ENCODE assay signal across 14 cellular contexts in genomic region chr17:2850991-2851390, GRCh38. TPM values are rescaled to one million over a fixed set of nuclear protein-coding genes. Genes with fewer than 3 reads are reported as not detected.
DNase-seq lines count a peak whose midpoint lies in the region; ATAC-seq and TF ChIP-seq lines count a peak whose summit lies in the region.
"Had no signal": no experiment of that assay in that cellular context is flagged by ENCODE, and none has a peak within 500 bp of the region (broad histone marks: within the 10 kb centered on the region; RNA-seq: fewer than 3 reads in every experiment).

No MANE protein-coding gene starts in this region.

- H4K20me1 ChIP-seq in OCI-LY7 (ENCODE audit: insufficient read depth, low read length): no peaks in the 10 kb centered on the region

- DNase-seq in CD4-positive, CD25-positive, alpha-beta regulatory T cell: no peak
- DNase-seq in OCI-LY7 (ENCODE audit: low spot score): no peak
- no peak for DNase-seq in immature natural killer cell
- DNase-seq in progenitor cell of endocrine pancreas (ENCODE audit: low spot score, unreplicated experiment): no peak
- no peak for DNase-seq in stimulated activated CD4-positive, alpha-beta T cell treated with anti-CD3 and anti-CD28 coated beads, Interleukin-15, amount 100 ng/mL, for 24 hours
- no peak for DNase-seq in breast epithelium (ENCODE audit: low spot score in 2 of 2)
- DNase-seq: DMS79, HCEC 1CT, NCI-H1105, NCI-H2081 treated with DMSO at 0.1 percent for 48 hours, NCI-H446 treated with DMSO at 0.1 percent for 48 hours, NCI-H69, Peyer's patch had no signal

- H3K79me2 ChIP-seq in OCI-LY7 (ENCODE audit: insufficient read depth, low read depth, low read length): peaks cover 15% of the 10 kb centered on the region; the same call in 1 of the 2 replicates

- H3K9me3 Mint-ChIP-seq in CD4-positive, CD25-positive, alpha-beta regulatory T cell: no peaks in the 10 kb centered on the region
- no peaks in the 10 kb centered on the region for H3K9me3 Mint-ChIP-seq in immature natural killer cell
- H3K9me3 Mint-ChIP-seq in progenitor cell of endocrine pancreas (ENCODE audit: low read depth): no peaks in the 10 kb centered on the region

- intact Hi-C loops in OCI-LY7 (cut with micrococcal nuclease; ENCODE audit: unreplicated experiment): no loop called here
- intact Hi-C loops in breast epithelium (cut with DNase I; ENCODE audit: low total_unique reads): loop anchor here (10.0 kb wide), 1 partner anchor 154 kb away; no protein-coding TSS in a partner anchor

- peaks cover 21% of the 10 kb centered on the region for H3K36me3 Mint-ChIP-seq in CD4-positive, CD25-positive, alpha-beta regulatory T cell
- H3K36me3 Mint-ChIP-seq in immature natural killer cell: peaks cover 0 to 4% (median 0%) of the 10 kb centered on the region in 3 donors
- no peaks in the 10 kb centered on the region for H3K36me3 Mint-ChIP-seq in progenitor cell of endocrine pancreas (ENCODE audit: insufficient read depth)

- H3K4me2 ChIP-seq in OCI-LY7 (ENCODE audit: low read length): peak overlapping the region; percentile 66

- no peak overlapping the region for H3K27ac ChIP-seq in CD4-positive, CD25-positive, alpha-beta regulatory T cell (ENCODE audit: insufficient read depth, low read length, poor library complexity, severe bottlenecking)
- H3K27ac ChIP-seq in OCI-LY7 (ENCODE audit: low read depth, low read length, poor library complexity, severe bottlenecking) (peak overlapping the region; percentile 80), breast epithelium (no peak overlapping the region)
- H3K27ac ChIP-seq: Peyer's patch had no signal

- no peak for TF ChIP-seq POLR2A in breast epithelium (IDR thresholded peaks at IDR 0.05)

- no peaks in the 10 kb centered on the region for H3K9me2 ChIP-seq in OCI-LY7 (ENCODE audit: insufficient read depth, low read length)

- no peak overlapping the region for H3K27ac Mint-ChIP-seq in CD4-positive, CD25-positive, alpha-beta regulatory T cell
- H3K27ac Mint-ChIP-seq in immature natural killer cell: peak overlapping the region in 5 of 6 donors; percentile 26 to 82 (median 70)
- H3K27ac Mint-ChIP-seq in progenitor cell of endocrine pancreas: no peak overlapping the region

- no peak for ATAC-seq in CD4-positive, CD25-positive, alpha-beta regulatory T cell (ENCODE audit: low read depth in 2 of 2)
- ATAC-seq in HG03159 (IDR thresholded peaks at IDR 0.05; ENCODE audit: unreplicated experiment): no peak

- peaks cover 6 to 44% (median 23%) of the 10 kb centered on the region in 4 donors for H3K4me1 Mint-ChIP-seq in CD4-positive, CD25-positive, alpha-beta regulatory T cell
- peaks cover 54 to 73% of the 10 kb centered on the region in 2 donors for H3K4me1 Mint-ChIP-seq in immature natural killer cell
- H3K4me1 Mint-ChIP-seq in progenitor cell of endocrine pancreas (ENCODE audit: low read depth): peaks cover 21% of the 10 kb centered on the region

- no peaks in the 10 kb centered on the region for H3K36me3 ChIP-seq in CD4-positive, CD25-positive, alpha-beta regulatory T cell (ENCODE audit: control insufficient read depth, insufficient read depth, low read length)
- H3K36me3 ChIP-seq in OCI-LY7 (ENCODE audit: insufficient read depth, low read length) (no peaks in the 10 kb centered on the region), breast epithelium (no peaks in the 10 kb centered on the region)
- H3K36me3 ChIP-seq: Peyer's patch had no signal

- TF ChIP-seq CTCF in OCI-LY7 (conservative IDR thresholded peaks at IDR 0.05; ENCODE audit: low read length): no peak
- no peak for TF ChIP-seq CTCF in progenitor cell of endocrine pancreas (IDR thresholded peaks at IDR 0.05; ENCODE audit: unreplicated experiment)
- TF ChIP-seq CTCF in breast epithelium (IDR thresholded peaks at IDR 0.05): no peak

- H3K4me1 ChIP-seq in CD4-positive, CD25-positive, alpha-beta regulatory T cell (ENCODE audit: control insufficient read depth, insufficient read depth, low read length, poor library complexity, severe bottlenecking): peaks cover 30% of the 10 kb centered on the region
- H3K4me1 ChIP-seq in OCI-LY7 (ENCODE audit: insufficient read depth, low read length, poor library complexity, severe bottlenecking) (peaks cover 70% of the 10 kb centered on the region), breast epithelium (peaks cover 2 to 4% of the 10 kb centered on the region in 2 donors)

- peaks cover 14% of the 10 kb centered on the region for H3K27me3 ChIP-seq in CD4-positive, CD25-positive, alpha-beta regulatory T cell (ENCODE audit: control insufficient read depth, insufficient read depth, low read length)
- no peaks in the 10 kb centered on the region for H3K27me3 ChIP-seq in breast epithelium
- H3K27me3 ChIP-seq: Peyer's patch had no signal

- BruUV-seq in OCI-LY7 (replicated peaks; lab: Mats Ljungman, UMichigan): no TSS peak

- H2AFZ ChIP-seq in OCI-LY7 (ENCODE audit: low read length): no peak overlapping the region; the same call in 1 of the 2 replicates

- CTCF ChIA-PET in OCI-LY7 (lab: Charles Lee; ENCODE audit: unreplicated experiment): interaction anchor here (2.5 kb wide), 1 partner anchor 162 kb away, joined by 9 read pairs; no protein-coding TSS in a partner anchor

- POLR2A ChIA-PET in OCI-LY7 (lab: Charles Lee): interaction anchor here (0.7 kb wide), 1 partner anchor 86 kb away, joined by 4 read pairs; no protein-coding TSS in a partner anchor

- peak overlapping the region in 3 of 4 donors; percentile 21 to 44 (median 29) for H3K4me3 Mint-ChIP-seq in CD4-positive, CD25-positive, alpha-beta regulatory T cell
- H3K4me3 Mint-ChIP-seq in immature natural killer cell: peak overlapping the region in 4 of 5 donors; percentile 5 to 87 (median 52)
- H3K4me3 Mint-ChIP-seq in progenitor cell of endocrine pancreas (ENCODE audit: low read depth): peak overlapping the region; percentile 11

- no peak overlapping the region for H3K4me3 ChIP-seq in CD4-positive, CD25-positive, alpha-beta regulatory T cell (ENCODE audit: low read depth, low read length)
- H3K4me3 ChIP-seq in OCI-LY7 (ENCODE audit: low read depth, low read length, poor library complexity, severe bottlenecking): no peak overlapping the region
- H3K4me3 ChIP-seq in breast epithelium: no peak overlapping the region
- H3K4me3 ChIP-seq: Peyer's patch had no signal

- peaks cover 27% of the 10 kb centered on the region for H3K27me3 Mint-ChIP-seq in CD4-positive, CD25-positive, alpha-beta regulatory T cell
- H3K27me3 Mint-ChIP-seq in immature natural killer cell (ENCODE audit: low read depth in 3 of 3) (peaks cover 0 to 7% (median 2%) of the 10 kb centered on the region in 3 donors), progenitor cell of endocrine pancreas (no peaks in the 10 kb centered on the region)

- no peaks in the 10 kb centered on the region for H3K9me3 ChIP-seq in CD4-positive, CD25-positive, alpha-beta regulatory T cell (ENCODE audit: control insufficient read depth in 2 of 2, low read length in 2 of 2)
- H3K9me3 ChIP-seq in OCI-LY7 (ENCODE audit: low read length): no peaks in the 10 kb centered on the region
- H3K9me3 ChIP-seq in breast epithelium: no peaks in the 10 kb centered on the region
- H3K9me3 ChIP-seq: Peyer's patch had no signal

RNA-seq across cellular contexts. Expression of gene RAP1GAP2, which starts 54.8 kb away (rescaled TPM):
- 87.6 TPM for total RNA-seq in CD4-positive, CD25-positive, alpha-beta regulatory T cell
- 1 to 10 TPM; 2.7 to 5.8 (median 4.8) TPM for polyA plus RNA-seq in CD4-positive, CD25-positive, alpha-beta regulatory T cell
- total RNA-seq in OCI-LY7 (2014; rRNA removed; shearing (Covaris generic)): 10.9 and 11.3 TPM in 2 replicates
- total RNA-seq in OCI-LY7 (2022): 23.8 and 28.2 TPM in 2 replicates
- 10 to 100 TPM in 1 of 3 donors, 1 to 10 TPM in 2; 2.5 to 28.9 (median 6.4) TPM for polyA plus RNA-seq in immature natural killer cell
- 105 and 116 TPM in 2 replicates for total RNA-seq in progenitor cell of endocrine pancreas
- total RNA-seq in breast epithelium: 10 to 100 TPM in 2 of 3 donors, 1 to 10 TPM in 1; 5.3 to 23.4 (median 10.8) TPM

Comparison
In these comparisons a context has a peak if more than half of its experiments do, and no peak if none do; other contexts are left out.
1. H3K27ac Mint-ChIP-seq: peak in immature natural killer cell (5 of 6); none in CD4-positive, CD25-positive, alpha-beta regulatory T cell (0 of 3) and progenitor cell of endocrine pancreas (single experiment).
2. Peak in every context shown above with its lines, with median percentiles within 50 percentile points of each other: H3K4me3 Mint-ChIP-seq.